Comparison of ENCODE assay signal across 1 cellular context in the genomic region with DNA sequence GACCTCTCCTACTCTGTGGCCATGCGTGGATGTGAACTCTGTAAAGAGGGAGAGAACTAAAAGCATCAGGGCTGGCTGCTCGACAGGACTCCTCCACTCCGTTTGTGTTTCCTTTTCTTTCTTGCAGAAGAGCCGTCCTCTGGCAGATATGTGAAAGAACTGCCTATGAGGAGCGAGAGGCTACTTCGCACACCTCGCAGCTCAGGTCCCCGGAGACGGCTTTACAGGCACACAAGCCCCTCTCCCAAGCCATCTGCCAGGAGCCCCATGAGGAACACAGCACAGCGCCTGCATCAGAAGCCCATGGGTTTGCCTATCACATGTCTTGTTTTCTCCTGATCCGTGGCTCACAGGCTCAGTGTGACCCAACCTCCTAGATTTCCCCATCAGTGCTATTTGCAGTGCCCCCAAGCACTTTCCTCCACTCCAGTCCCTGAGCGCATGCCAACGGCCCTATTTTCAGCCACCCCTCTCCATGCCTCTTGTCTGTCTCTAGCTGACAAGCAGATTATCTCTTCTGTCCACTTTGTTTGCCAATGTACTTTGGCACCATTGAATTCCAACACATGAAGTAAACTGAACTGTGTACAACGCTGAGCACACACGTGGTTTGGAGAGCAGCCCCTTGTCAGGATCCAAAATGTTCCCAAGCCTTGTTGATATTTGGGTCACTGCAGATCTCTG.
TF ChIP-seq lines count a peak whose summit lies in the region.

No MANE protein-coding gene starts in this region.

TF ChIP-seq in HepG2, 621 proteins besides CTCF, POLR2A, EP300 and RAD21 (continued from another document and continues in another):
- TF ChIP-seq, protein P1, sequence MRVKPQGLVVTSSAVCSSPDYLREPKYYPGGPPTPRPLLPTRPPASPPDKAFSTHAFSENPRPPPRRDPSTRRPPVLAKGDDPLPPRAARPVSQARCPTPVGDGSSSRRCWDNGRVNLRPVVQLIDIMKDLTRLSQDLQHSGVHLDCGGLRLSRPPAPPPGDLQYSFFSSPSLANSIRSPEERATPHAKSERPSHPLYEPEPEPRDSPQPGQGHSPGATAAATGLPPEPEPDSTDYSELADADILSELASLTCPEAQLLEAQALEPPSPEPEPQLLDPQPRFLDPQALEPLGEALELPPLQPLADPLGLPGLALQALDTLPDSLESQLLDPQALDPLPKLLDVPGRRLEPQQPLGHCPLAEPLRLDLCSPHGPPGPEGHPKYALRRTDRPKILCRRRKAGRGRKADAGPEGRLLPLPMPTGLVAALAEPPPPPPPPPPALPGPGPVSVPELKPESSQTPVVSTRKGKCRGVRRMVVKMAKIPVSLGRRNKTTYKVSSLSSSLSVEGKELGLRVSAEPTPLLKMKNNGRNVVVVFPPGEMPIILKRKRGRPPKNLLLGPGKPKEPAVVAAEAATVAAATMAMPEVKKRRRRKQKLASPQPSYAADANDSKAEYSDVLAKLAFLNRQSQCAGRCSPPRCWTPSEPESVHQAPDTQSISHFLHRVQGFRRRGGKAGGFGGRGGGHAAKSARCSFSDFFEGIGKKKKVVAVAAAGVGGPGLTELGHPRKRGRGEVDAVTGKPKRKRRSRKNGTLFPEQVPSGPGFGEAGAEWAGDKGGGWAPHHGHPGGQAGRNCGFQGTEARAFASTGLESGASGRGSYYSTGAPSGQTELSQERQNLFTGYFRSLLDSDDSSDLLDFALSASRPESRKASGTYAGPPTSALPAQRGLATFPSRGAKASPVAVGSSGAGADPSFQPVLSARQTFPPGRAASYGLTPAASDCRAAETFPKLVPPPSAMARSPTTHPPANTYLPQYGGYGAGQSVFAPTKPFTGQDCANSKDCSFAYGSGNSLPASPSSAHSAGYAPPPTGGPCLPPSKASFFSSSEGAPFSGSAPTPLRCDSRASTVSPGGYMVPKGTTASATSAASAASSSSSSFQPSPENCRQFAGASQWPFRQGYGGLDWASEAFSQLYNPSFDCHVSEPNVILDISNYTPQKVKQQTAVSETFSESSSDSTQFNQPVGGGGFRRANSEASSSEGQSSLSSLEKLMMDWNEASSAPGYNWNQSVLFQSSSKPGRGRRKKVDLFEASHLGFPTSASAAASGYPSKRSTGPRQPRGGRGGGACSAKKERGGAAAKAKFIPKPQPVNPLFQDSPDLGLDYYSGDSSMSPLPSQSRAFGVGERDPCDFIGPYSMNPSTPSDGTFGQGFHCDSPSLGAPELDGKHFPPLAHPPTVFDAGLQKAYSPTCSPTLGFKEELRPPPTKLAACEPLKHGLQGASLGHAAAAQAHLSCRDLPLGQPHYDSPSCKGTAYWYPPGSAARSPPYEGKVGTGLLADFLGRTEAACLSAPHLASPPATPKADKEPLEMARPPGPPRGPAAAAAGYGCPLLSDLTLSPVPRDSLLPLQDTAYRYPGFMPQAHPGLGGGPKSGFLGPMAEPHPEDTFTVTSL (CRISPR knock-in tag; IDR thresholded peaks at IDR 0.05; ENCODE audit: borderline replicate concordance), result 0 out of 2 replicates have a peak, but pooled peaks have one; percentile 37
- TF ChIP-seq ZSCAN12 (CRISPR knock-in tag; IDR thresholded peaks at IDR 0.05), result no peak
- 0 out of 2 replicates have a peak, but pooled peaks have one; percentile 25 for TF ChIP-seq SPEN (CRISPR knock-in tag; IDR thresholded peaks at IDR 0.05; ENCODE audit: low read depth)
- TF ChIP-seq ATM (IDR thresholded peaks at IDR 0.05; ENCODE audit: borderline replicate concordance), result no peak
- no peak for TF ChIP-seq ZFYVE20 (CRISPR knock-in tag; IDR thresholded peaks at IDR 0.05; ENCODE audit: borderline replicate concordance, low read depth)
- no peak for TF ChIP-seq ZNF570 (CRISPR knock-in tag; IDR thresholded peaks at IDR 0.05; ENCODE audit: borderline replicate concordance)
- no peak for TF ChIP-seq SRY (CRISPR knock-in tag; IDR thresholded peaks at IDR 0.05)
- TF ChIP-seq, protein P2, sequence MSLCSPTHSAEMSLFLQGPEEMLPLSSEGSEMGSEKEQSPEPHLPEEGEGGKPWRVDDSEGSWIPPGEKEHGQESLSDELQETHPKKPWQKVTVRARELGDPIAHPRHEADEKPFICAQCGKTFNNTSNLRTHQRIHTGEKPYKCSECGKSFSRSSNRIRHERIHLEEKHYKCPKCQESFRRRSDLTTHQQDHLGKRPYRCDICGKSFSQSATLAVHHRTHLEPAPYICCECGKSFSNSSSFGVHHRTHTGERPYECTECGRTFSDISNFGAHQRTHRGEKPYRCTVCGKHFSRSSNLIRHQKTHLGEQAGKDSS (CRISPR knock-in tag; IDR thresholded peaks at IDR 0.05; ENCODE audit: borderline replicate concordance, low read depth), result no peak
- TF ChIP-seq, protein P3, sequence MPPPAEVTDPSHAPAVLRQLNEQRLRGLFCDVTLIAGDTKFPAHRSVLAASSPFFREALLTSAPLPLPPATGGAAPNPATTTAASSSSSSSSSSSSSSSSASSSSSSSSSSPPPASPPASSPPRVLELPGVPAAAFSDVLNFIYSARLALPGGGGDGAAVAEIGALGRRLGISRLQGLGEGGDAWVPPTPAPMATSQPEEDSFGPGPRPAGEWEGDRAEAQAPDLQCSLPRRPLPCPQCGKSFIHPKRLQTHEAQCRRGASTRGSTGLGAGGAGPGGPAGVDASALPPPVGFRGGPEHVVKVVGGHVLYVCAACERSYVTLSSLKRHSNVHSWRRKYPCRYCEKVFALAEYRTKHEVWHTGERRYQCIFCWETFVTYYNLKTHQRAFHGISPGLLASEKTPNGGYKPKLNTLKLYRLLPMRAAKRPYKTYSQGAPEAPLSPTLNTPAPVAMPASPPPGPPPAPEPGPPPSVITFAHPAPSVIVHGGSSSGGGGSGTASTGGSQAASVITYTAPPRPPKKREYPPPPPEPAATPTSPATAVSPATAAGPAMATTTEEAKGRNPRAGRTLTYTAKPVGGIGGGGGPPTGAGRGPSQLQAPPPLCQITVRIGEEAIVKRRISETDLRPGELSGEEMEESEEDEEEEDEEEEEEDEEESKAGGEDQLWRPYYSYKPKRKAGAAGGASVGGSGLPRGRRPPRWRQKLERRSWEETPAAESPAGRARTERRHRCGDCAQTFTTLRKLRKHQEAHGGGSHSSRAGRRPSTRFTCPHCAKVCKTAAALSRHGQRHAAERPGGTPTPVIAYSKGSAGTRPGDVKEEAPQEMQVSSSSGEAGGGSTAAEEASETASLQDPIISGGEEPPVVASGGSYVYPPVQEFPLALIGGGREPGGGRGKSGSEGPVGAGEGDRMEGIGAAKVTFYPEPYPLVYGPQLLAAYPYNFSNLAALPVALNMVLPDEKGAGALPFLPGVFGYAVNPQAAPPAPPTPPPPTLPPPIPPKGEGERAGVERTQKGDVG (CRISPR knock-in tag; IDR thresholded peaks at IDR 0.05; ENCODE audit: borderline replicate concordance), result no peak
- TF ChIP-seq, protein P4, sequence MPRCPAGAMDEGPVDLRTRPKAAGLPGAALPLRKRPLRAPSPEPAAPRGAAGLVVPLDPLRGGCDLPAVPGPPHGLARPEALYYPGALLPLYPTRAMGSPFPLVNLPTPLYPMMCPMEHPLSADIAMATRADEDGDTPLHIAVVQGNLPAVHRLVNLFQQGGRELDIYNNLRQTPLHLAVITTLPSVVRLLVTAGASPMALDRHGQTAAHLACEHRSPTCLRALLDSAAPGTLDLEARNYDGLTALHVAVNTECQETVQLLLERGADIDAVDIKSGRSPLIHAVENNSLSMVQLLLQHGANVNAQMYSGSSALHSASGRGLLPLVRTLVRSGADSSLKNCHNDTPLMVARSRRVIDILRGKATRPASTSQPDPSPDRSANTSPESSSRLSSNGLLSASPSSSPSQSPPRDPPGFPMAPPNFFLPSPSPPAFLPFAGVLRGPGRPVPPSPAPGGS (CRISPR knock-in tag; IDR thresholded peaks at IDR 0.05), result no peak
- TF ChIP-seq, protein P5, sequence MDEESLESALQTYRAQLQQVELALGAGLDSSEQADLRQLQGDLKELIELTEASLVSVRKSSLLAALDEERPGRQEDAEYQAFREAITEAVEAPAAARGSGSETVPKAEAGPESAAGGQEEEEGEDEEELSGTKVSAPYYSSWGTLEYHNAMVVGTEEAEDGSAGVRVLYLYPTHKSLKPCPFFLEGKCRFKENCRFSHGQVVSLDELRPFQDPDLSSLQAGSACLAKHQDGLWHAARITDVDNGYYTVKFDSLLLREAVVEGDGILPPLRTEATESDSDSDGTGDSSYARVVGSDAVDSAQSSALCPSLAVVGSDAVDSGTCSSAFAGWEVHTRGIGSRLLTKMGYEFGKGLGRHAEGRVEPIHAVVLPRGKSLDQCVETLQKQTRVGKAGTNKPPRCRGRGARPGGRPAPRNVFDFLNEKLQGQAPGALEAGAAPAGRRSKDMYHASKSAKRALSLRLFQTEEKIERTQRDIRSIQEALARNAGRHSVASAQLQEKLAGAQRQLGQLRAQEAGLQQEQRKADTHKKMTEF (CRISPR knock-in tag; IDR thresholded peaks at IDR 0.05), result no peak
- peak; percentile 78 for TF ChIP-seq SAP130 (CRISPR knock-in tag; IDR thresholded peaks at IDR 0.05; ENCODE audit: low read depth)
- TF ChIP-seq, protein P6, sequence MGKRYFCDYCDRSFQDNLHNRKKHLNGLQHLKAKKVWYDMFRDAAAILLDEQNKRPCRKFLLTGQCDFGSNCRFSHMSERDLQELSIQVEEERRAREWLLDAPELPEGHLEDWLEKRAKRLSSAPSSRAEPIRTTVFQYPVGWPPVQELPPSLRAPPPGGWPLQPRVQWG (CRISPR knock-in tag; IDR thresholded peaks at IDR 0.05; ENCODE audit: borderline replicate concordance, low read depth), result no peak
- no peak for TF ChIP-seq NBN (conservative IDR thresholded peaks at IDR 0.05)
- TF ChIP-seq ARNT2 (CRISPR knock-in tag; IDR thresholded peaks at IDR 0.05; ENCODE audit: low read depth), result no peak
- no peak for TF ChIP-seq ZNF670 (CRISPR knock-in tag; IDR thresholded peaks at IDR 0.05; ENCODE audit: borderline replicate concordance)
- TF ChIP-seq TOE1 (CRISPR knock-in tag; IDR thresholded peaks at IDR 0.05), result no peak
- TF ChIP-seq SKI (IDR thresholded peaks at IDR 0.05; ENCODE audit: partially characterized antibody), result no peak
- TF ChIP-seq, protein P7, sequence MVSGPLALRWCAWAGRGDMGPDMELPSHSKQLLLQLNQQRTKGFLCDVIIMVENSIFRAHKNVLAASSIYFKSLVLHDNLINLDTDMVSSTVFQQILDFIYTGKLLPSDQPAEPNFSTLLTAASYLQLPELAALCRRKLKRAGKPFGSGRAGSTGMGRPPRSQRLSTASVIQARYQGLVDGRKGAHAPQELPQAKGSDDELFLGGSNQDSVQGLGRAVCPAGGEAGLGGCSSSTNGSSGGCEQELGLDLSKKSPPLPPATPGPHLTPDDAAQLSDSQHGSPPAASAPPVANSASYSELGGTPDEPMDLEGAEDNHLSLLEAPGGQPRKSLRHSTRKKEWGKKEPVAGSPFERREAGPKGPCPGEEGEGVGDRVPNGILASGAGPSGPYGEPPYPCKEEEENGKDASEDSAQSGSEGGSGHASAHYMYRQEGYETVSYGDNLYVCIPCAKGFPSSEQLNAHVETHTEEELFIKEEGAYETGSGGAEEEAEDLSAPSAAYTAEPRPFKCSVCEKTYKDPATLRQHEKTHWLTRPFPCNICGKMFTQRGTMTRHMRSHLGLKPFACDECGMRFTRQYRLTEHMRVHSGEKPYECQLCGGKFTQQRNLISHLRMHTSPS (CRISPR knock-in tag; IDR thresholded peaks at IDR 0.05; ENCODE audit: low read depth), result no peak
- TF ChIP-seq ZNF672 (CRISPR knock-in tag; IDR thresholded peaks at IDR 0.05), result no peak
- TF ChIP-seq ATF1 (CRISPR knock-in tag; IDR thresholded peaks at IDR 0.05), result no peak
- TF ChIP-seq, protein P8, sequence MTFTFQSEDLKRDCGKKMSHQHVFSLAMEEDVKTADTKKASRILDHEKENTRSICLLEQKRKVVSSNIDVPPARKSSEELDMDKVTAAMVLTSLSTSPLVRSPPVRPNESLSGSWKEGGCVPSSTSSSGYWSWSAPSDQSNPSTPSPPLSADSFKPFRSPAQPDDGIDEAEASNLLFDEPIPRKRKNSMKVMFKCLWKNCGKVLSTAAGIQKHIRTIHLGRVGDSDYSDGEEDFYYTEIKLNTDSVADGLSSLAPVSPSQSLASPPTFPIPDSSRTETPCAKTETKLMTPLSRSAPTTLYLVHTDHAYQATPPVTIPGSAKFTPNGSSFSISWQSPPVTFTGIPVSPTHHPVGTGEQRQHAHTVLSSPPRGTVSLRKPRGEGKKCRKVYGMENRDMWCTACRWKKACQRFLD (CRISPR knock-in tag; IDR thresholded peaks at IDR 0.05; ENCODE audit: borderline replicate concordance), result no peak
- peak; percentile 58; the same call in 1 of the 2 replicates for TF ChIP-seq HDAC1 (CRISPR knock-in tag; IDR thresholded peaks at IDR 0.05)
- no peak for TF ChIP-seq ZC3H13 (CRISPR knock-in tag; IDR thresholded peaks at IDR 0.05)
- TF ChIP-seq, protein P9, sequence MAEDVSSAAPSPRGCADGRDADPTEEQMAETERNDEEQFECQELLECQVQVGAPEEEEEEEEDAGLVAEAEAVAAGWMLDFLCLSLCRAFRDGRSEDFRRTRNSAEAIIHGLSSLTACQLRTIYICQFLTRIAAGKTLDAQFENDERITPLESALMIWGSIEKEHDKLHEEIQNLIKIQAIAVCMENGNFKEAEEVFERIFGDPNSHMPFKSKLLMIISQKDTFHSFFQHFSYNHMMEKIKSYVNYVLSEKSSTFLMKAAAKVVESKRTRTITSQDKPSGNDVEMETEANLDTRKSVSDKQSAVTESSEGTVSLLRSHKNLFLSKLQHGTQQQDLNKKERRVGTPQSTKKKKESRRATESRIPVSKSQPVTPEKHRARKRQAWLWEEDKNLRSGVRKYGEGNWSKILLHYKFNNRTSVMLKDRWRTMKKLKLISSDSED (CRISPR knock-in tag; IDR thresholded peaks at IDR 0.05), result no peak
- no peak for TF ChIP-seq NFE2L1 (CRISPR knock-in tag; IDR thresholded peaks at IDR 0.05; ENCODE audit: borderline replicate concordance)
- TF ChIP-seq TSC22D2 (CRISPR knock-in tag; IDR thresholded peaks at IDR 0.05; ENCODE audit: borderline replicate concordance), result no peak
- TF ChIP-seq PHB2 (IDR thresholded peaks at IDR 0.05; ENCODE audit: partially characterized antibody), result no peak
- TF ChIP-seq, protein P10, sequence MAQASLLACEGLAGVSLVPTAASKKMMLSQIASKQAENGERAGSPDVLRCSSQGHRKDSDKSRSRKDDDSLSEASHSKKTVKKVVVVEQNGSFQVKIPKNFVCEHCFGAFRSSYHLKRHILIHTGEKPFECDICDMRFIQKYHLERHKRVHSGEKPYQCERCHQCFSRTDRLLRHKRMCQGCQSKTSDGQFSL (CRISPR knock-in tag; IDR thresholded peaks at IDR 0.05), result no peak
- no peak for TF ChIP-seq AGO1 (IDR thresholded peaks at IDR 0.05; ENCODE audit: low read depth, low read length, poor library complexity, severe bottlenecking)
- no peak for TF ChIP-seq ATRX (CRISPR knock-in tag; IDR thresholded peaks at IDR 0.05; ENCODE audit: borderline replicate concordance)
- no peak for TF ChIP-seq ZNF451 (CRISPR knock-in tag; IDR thresholded peaks at IDR 0.05)
- no peak for TF ChIP-seq ZNF83 (CRISPR knock-in tag; IDR thresholded peaks at IDR 0.05; ENCODE audit: borderline replicate concordance)
